ENCODE assay signal across 17 cellular contexts in the genomic region with DNA sequence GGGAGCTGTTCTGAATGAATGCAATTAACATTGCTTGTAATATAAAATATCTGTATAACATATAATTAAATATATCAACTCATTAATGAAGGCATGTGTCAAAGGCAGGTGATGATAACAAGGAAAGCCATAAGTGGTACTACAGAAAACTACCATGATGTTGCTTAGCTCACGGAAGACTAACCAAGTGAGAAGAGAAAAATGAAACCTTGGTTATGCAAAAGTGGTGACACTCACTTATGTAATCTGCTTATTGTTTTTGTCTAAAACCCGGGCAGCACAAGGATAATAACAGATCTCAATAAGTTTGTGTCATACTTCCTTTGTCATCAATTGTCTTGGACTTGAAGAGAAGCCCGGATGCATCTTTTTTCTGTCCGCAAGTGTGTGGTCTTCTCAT.
DNase-seq lines count a peak whose midpoint lies in the region; ATAC-seq, FAIRE-seq and TF ChIP-seq lines count a peak whose summit lies in the region.
"Had no signal": no experiment of that assay in that cellular context is flagged by ENCODE, and none has a peak within 500 bp of the region (broad histone marks: within the 10 kb centered on the region; RNA-seq: fewer than 3 reads in every experiment).

No MANE protein-coding gene starts in this region.

- no TSS peak for BruUV-seq in GM12878 (replicated peaks; lab: Mats Ljungman, UMichigan)
- BruUV-seq in HepG2 (replicated peaks; lab: Mats Ljungman, UMichigan): no TSS peak

- H3K36me3 ChIP-seq in GM12878 (ENCODE audit: control insufficient read depth in 2 of 2, insufficient read depth in 2 of 2, low read length in 1 of 2) (no peaks in the 10 kb centered on the region), HepG2 (replicated peaks in 1 of 2; ENCODE audit: control insufficient read depth in 1 of 2, insufficient read depth in 2 of 2, low read length in 2 of 2) (no peaks in the 10 kb centered on the region)
- H3K36me3 ChIP-seq: BLaER1, HAP-1 had no signal

- no peaks in the 10 kb centered on the region for H3K79me2 ChIP-seq in GM12878 (ENCODE audit: control insufficient read depth, insufficient read depth, low read length)
- no peaks in the 10 kb centered on the region for H3K79me2 ChIP-seq in HepG2 (ENCODE audit: insufficient read depth, low read length)

- no peak for FAIRE-seq in GM12878 (lab: Jason Lieb, UNC)
- no peak for FAIRE-seq in HepG2 (lab: Jason Lieb, UNC)
- FAIRE-seq: GM12891, HTR-8/SVneo had no signal

- SMC1A ChIA-PET in GM12878 (lab: Charles Lee; ENCODE audit: uncharacterized antibody, unreplicated experiment): no interaction called here

- TF ChIP-seq CTCF in GM12878 (IDR thresholded peaks at IDR 0.05 in 2 of 3, conservative IDR thresholded peaks at IDR 0.05 in 1 of 3; ENCODE audit: control insufficient read depth in 2 of 3, extremely low read depth in 1 of 3, insufficient read depth in 1 of 3, low read depth in 3 of 3, low read length in 3 of 3) (no peak), HepG2 (CRISPR knock-in tag; IDR thresholded peaks at IDR 0.05) (no peak), dorsolateral prefrontal cortex (IDR thresholded peaks at IDR 0.05 in 54 of 56, conservative IDR thresholded peaks at IDR 0.05 in 2 of 56; ENCODE audit: low read depth in 1 of 56, partially characterized antibody in 56 of 56) (no peak)

- TF ChIP-seq RAD21 in GM12878 (IDR thresholded peaks at IDR 0.05; ENCODE audit: insufficient read depth, low read depth, low read length): no peak
- no peak for TF ChIP-seq RAD21 in HepG2 (CRISPR knock-in tag; IDR thresholded peaks at IDR 0.05)

- H3K4me2 ChIP-seq in GM12878 (ENCODE audit: control insufficient read depth, insufficient read depth) (no peak overlapping the region), HepG2 (ENCODE audit: low read depth, low read length) (no peak overlapping the region)
- H3K4me2 ChIP-seq: BLaER1 had no signal

- no peaks in the 10 kb centered on the region; a peak in 1 of 4 replicates for H3K27me3 ChIP-seq in GM12878 (replicated peaks in 1 of 2; ENCODE audit: control insufficient read depth in 2 of 2, insufficient read depth in 2 of 2, low read length in 1 of 2)
- H3K27me3 ChIP-seq in HepG2 (ENCODE audit: control insufficient read depth in 1 of 2, insufficient read depth in 2 of 2, low read length in 2 of 2): no peaks in the 10 kb centered on the region
- peaks cover 0 to 90% (median 22%) of the 10 kb centered on the region in 45 donors for H3K27me3 ChIP-seq in dorsolateral prefrontal cortex

- POLR2A ChIA-PET in GM12878 (lab: Charles Lee): no interaction called here
- POLR2A ChIA-PET in HepG2 (lab: Yijun Ruan, JAX): no interaction called here

- WGBS in GM12878 (ENCODE audit: insufficient coverage, insufficient replicate concordance, low lambda C conversion rate, missing lambda C conversion rate): 34% methylated on average over 4 of the region's 4 CpGs
- WGBS in HepG2 (ENCODE audit: low lambda C conversion rate): 68% methylated on average over 4 of the region's 4 CpGs

- RAD21 ChIA-PET in GM12878 (lab: Charles Lee; ENCODE audit: unreplicated experiment): no interaction called here

- H3K4me1 ChIP-seq in GM12878 (ENCODE audit: control insufficient read depth, insufficient read depth, low read length): no peaks in the 10 kb centered on the region
- H3K4me1 ChIP-seq in HepG2 (ENCODE audit: insufficient read depth, low read length): no peaks in the 10 kb centered on the region
- H3K4me1 ChIP-seq: HAP-1 had no signal

- H3K9ac ChIP-seq in GM12878 (ENCODE audit: control insufficient read depth, insufficient read depth, low read length) (no peak overlapping the region), HepG2 (ENCODE audit: insufficient read depth, low read depth, low read length) (no peak overlapping the region)
- H3K9ac ChIP-seq: BLaER1, GM23248 had no signal

- in situ Hi-C loops in GM12878 (cut with MboI): no loop called here
- in situ Hi-C loops in HepG2 (cut with HindIII; ENCODE audit: extremely low pct_ligation_motif_present, low pct_unique_long_range_greater_than_20kb): no loop called here

- CTCF ChIA-PET in GM12878 (lab: Yijun Ruan, JAX) (no interaction called here), HepG2 (lab: Yijun Ruan, JAX; ENCODE audit: low intra/inter-chr PET ratio, low total read pairs) (no interaction called here)

- H2AFZ ChIP-seq in GM12878 (ENCODE audit: control insufficient read depth, low read depth, low read length) (no peak overlapping the region), HepG2 (ENCODE audit: low read length) (no peak overlapping the region)
- H2AFZ ChIP-seq: GM23248 had no signal

- TF ChIP-seq POLR2A in GM12878 (IDR thresholded peaks at IDR 0.05; ENCODE audit: low read depth, low read length) (no peak), HepG2 (IDR thresholded peaks at IDR 0.05; ENCODE audit: insufficient read depth in 1 of 2, low read depth in 2 of 2, low read length in 2 of 2) (no peak)

- H4K20me1 ChIP-seq in GM12878 (ENCODE audit: control insufficient read depth, insufficient read depth) (no peaks in the 10 kb centered on the region), HepG2 (ENCODE audit: insufficient read depth, low read length) (no peaks in the 10 kb centered on the region)

- H3K4me3 ChIP-seq in GM12878: no peak overlapping the region
- H3K4me3 ChIP-seq in HepG2 (replicated peaks in 1 of 3; ENCODE audit: insufficient read depth in 1 of 3, low read depth in 2 of 3, low read length in 3 of 3): no peak overlapping the region
- H3K4me3 ChIP-seq in dorsolateral prefrontal cortex: no peak overlapping the region
- H3K4me3 ChIP-seq: BLaER1, GM23248, HAP-1 had no signal

- TF ChIP-seq EP300 in GM12878 (IDR thresholded peaks at IDR 0.05; ENCODE audit: borderline replicate concordance in 1 of 2, control insufficient read depth in 1 of 2, low read depth in 2 of 2, low read length in 2 of 2) (no peak), HepG2 (IDR thresholded peaks at IDR 0.05; ENCODE audit: low read depth in 2 of 2, low read length in 2 of 2) (no peak), HepG2 (CRISPR knock-in tag; IDR thresholded peaks at IDR 0.05; ENCODE audit: borderline replicate concordance) (no peak)

- ATAC-seq in GM18499 (IDR thresholded peaks at IDR 0.05; ENCODE audit: insufficient read depth, unreplicated experiment): peak; percentile 65
- peak; percentile 75 for ATAC-seq in GM19351 (IDR thresholded peaks at IDR 0.05; ENCODE audit: unreplicated experiment)
- ATAC-seq in GM12878: peak; percentile 55
- ATAC-seq in HepG2: no peak
- ATAC-seq in HG03439 (IDR thresholded peaks at IDR 0.05; ENCODE audit: unreplicated experiment): no peak

- no peaks in the 10 kb centered on the region for H3K9me3 ChIP-seq in GM12878 (replicated peaks; ENCODE audit: control insufficient read depth, insufficient read depth, low read length)
- no peaks in the 10 kb centered on the region for H3K9me3 ChIP-seq in HepG2 (ENCODE audit: low read length)
- H3K9me3 ChIP-seq: HAP-1 had no signal

- intact Hi-C loops in GM12878 (cut with micrococcal nuclease; ENCODE audit: unreplicated experiment) (no loop called here), HepG2 (cut with micrococcal nuclease; ENCODE audit: unreplicated experiment) (no loop called here), dorsolateral prefrontal cortex (cut with DNase I) (no loop called here)

- DNase-seq in GM12878 (ENCODE audit: low read depth, low spot score) (no peak), HepG2 (ENCODE audit: low spot score) (no peak), GM19238 (ENCODE audit: insufficient read length, low spot score) (no peak), dorsolateral prefrontal cortex (no peak)
- DNase-seq: 8988T; CD4-positive, alpha-beta memory T cell; DMS79 treated with DMSO at 0.1 percent for 48 hours; GM23248; Karpas-422; KBM-7 had no signal

- no peak overlapping the region for H3K27ac ChIP-seq in GM12878 (ENCODE audit: control insufficient read depth, insufficient read depth)
- H3K27ac ChIP-seq in HepG2 (ENCODE audit: extremely low read length, insufficient read depth, low read length): no peak overlapping the region
- H3K27ac ChIP-seq in dorsolateral prefrontal cortex: no peak overlapping the region
- H3K27ac ChIP-seq: BLaER1, GM23248 had no signal

TF ChIP-seq in GM12878, 131 proteins besides CTCF, POLR2A, EP300 and RAD21 (continues in another document):
- TF ChIP-seq PML (IDR thresholded peaks at IDR 0.05; ENCODE audit: low read length): no peak
- TF ChIP-seq MTA2 (IDR thresholded peaks at IDR 0.05; ENCODE audit: low read depth): no peak
- TF ChIP-seq, protein P1, sequence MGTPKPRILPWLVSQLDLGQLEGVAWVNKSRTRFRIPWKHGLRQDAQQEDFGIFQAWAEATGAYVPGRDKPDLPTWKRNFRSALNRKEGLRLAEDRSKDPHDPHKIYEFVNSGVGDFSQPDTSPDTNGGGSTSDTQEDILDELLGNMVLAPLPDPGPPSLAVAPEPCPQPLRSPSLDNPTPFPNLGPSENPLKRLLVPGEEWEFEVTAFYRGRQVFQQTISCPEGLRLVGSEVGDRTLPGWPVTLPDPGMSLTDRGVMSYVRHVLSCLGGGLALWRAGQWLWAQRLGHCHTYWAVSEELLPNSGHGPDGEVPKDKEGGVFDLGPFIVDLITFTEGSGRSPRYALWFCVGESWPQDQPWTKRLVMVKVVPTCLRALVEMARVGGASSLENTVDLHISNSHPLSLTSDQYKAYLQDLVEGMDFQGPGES (IDR thresholded peaks at IDR 0.05): no peak
- no peak for TF ChIP-seq MXI1 (IDR thresholded peaks at IDR 0.05; ENCODE audit: low read depth, low read length)
- no peak for TF ChIP-seq POU2F2 (IDR thresholded peaks at IDR 0.05; ENCODE audit: borderline replicate concordance, low read depth, low read length)
- no peak for TF ChIP-seq WRNIP1 (IDR thresholded peaks at IDR 0.05; ENCODE audit: borderline replicate concordance, low read depth, low read length)

TF ChIP-seq in HepG2, 621 proteins besides CTCF, POLR2A, EP300 and RAD21:
- TF ChIP-seq, protein P2, sequence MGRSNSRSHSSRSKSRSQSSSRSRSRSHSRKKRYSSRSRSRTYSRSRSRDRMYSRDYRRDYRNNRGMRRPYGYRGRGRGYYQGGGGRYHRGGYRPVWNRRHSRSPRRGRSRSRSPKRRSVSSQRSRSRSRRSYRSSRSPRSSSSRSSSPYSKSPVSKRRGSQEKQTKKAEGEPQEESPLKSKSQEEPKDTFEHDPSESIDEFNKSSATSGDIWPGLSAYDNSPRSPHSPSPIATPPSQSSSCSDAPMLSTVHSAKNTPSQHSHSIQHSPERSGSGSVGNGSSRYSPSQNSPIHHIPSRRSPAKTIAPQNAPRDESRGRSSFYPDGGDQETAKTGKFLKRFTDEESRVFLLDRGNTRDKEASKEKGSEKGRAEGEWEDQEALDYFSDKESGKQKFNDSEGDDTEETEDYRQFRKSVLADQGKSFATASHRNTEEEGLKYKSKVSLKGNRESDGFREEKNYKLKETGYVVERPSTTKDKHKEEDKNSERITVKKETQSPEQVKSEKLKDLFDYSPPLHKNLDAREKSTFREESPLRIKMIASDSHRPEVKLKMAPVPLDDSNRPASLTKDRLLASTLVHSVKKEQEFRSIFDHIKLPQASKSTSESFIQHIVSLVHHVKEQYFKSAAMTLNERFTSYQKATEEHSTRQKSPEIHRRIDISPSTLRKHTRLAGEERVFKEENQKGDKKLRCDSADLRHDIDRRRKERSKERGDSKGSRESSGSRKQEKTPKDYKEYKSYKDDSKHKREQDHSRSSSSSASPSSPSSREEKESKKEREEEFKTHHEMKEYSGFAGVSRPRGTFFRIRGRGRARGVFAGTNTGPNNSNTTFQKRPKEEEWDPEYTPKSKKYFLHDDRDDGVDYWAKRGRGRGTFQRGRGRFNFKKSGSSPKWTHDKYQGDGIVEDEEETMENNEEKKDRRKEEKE (IDR thresholded peaks at IDR 0.05): no peak

Comparison
In these comparisons a context has a peak if more than half of its experiments do, and no peak if none do; other contexts are left out.
1. ATAC-seq: peak in GM18499 (single experiment), GM19351 (single experiment) and GM12878 (single experiment); none in HepG2 (single experiment) and HG03439 (single experiment).